ENCODE assay signal across 1 cellular context in the genomic region with DNA sequence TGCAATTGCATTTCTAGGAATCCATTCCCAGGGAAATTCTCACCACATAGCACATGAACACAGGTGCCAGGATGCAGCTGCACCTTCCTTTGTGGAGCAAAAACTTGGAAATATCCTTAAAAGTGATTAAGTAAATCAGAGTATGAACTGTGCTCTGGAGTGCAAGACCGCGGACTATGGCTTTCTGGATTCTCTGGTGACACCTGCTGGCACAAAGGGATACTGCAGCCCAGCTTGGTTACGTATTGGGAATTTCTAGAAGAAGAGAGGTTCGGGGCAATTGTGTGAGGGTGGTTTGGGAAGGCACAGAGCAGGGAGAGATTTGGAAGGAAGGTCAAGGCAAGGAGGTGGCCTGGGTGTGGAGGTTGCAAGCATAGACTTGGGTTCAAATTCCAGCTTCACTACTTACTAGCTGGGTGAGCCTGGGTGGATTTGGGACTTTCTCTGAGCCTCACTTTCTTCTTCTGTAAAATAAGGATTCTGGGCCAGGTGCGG.
A peak's percentile ranks its signal among the peaks of the same experiment; 100 is the strongest.
TF ChIP-seq lines count a peak whose summit lies in the region.

No MANE protein-coding gene starts in this region.

TF ChIP-seq in HepG2, 621 proteins besides CTCF, POLR2A, EP300 and RAD21 (continued from another document and continues in another):
- no peak; the same call in none of the 2 replicates for TF ChIP-seq ELF4 (CRISPR knock-in tag; IDR thresholded peaks at IDR 0.05; ENCODE audit: borderline replicate concordance)
- TF ChIP-seq, protein P1, sequence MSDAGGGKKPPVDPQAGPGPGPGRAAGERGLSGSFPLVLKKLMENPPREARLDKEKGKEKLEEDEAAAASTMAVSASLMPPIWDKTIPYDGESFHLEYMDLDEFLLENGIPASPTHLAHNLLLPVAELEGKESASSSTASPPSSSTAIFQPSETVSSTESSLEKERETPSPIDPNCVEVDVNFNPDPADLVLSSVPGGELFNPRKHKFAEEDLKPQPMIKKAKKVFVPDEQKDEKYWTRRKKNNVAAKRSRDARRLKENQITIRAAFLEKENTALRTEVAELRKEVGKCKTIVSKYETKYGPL (CRISPR knock-in tag; IDR thresholded peaks at IDR 0.05) = no peak
- TF ChIP-seq SKI (IDR thresholded peaks at IDR 0.05; ENCODE audit: partially characterized antibody) = no peak
- no peak for TF ChIP-seq ZC3H13 (CRISPR knock-in tag; IDR thresholded peaks at IDR 0.05)
- TF ChIP-seq ZFP41 (CRISPR knock-in tag; IDR thresholded peaks at IDR 0.05; ENCODE audit: borderline replicate concordance) = no peak
- no peak for TF ChIP-seq ZNF780A (CRISPR knock-in tag; IDR thresholded peaks at IDR 0.05)
- TF ChIP-seq ISL2 (CRISPR knock-in tag; IDR thresholded peaks at IDR 0.05) = no peak
- TF ChIP-seq ZNF746 (CRISPR knock-in tag; IDR thresholded peaks at IDR 0.05) = no peak
- TF ChIP-seq ZNF333 (CRISPR knock-in tag; IDR thresholded peaks at IDR 0.05; ENCODE audit: borderline replicate concordance) = no peak
- peak; percentile 33; the same call in 1 of the 2 replicates for TF ChIP-seq ZNF891 (CRISPR knock-in tag; IDR thresholded peaks at IDR 0.05)
- TF ChIP-seq ZNF562 (CRISPR knock-in tag; IDR thresholded peaks at IDR 0.05; ENCODE audit: borderline replicate concordance) = no peak
- no peak for TF ChIP-seq JUND (CRISPR knock-in tag; IDR thresholded peaks at IDR 0.05)
- TF ChIP-seq ZNF224 (CRISPR knock-in tag; IDR thresholded peaks at IDR 0.05) = peak; percentile 78; the same call in 1 of the 2 replicates
- TF ChIP-seq ZNF557 (CRISPR knock-in tag; IDR thresholded peaks at IDR 0.05) = no peak
- TF ChIP-seq MED13 (CRISPR knock-in tag; IDR thresholded peaks at IDR 0.05) = no peak
- TF ChIP-seq, protein P2, sequence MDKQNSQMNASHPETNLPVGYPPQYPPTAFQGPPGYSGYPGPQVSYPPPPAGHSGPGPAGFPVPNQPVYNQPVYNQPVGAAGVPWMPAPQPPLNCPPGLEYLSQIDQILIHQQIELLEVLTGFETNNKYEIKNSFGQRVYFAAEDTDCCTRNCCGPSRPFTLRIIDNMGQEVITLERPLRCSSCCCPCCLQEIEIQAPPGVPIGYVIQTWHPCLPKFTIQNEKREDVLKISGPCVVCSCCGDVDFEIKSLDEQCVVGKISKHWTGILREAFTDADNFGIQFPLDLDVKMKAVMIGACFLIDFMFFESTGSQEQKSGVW (CRISPR knock-in tag; IDR thresholded peaks at IDR 0.05; ENCODE audit: borderline replicate concordance) = no peak
- TF ChIP-seq NFKB2 (CRISPR knock-in tag; IDR thresholded peaks at IDR 0.05; ENCODE audit: borderline replicate concordance) = no peak
- no peak for TF ChIP-seq RNF2 (conservative IDR thresholded peaks at IDR 0.05; ENCODE audit: low read depth)
- no peak for TF ChIP-seq ZBTB1 (CRISPR knock-in tag; IDR thresholded peaks at IDR 0.05; ENCODE audit: borderline replicate concordance)
- TF ChIP-seq ZNF256 (CRISPR knock-in tag; conservative IDR thresholded peaks at IDR 0.05) = 0 out of 2 replicates have a peak, but pooled peaks have one; percentile 6
- no peak for TF ChIP-seq BHLHE40 (IDR thresholded peaks at IDR 0.05; ENCODE audit: low read length)
- TF ChIP-seq FOXM1 (CRISPR knock-in tag; IDR thresholded peaks at IDR 0.05) = no peak
- peak; percentile 88 for TF ChIP-seq XRCC5 (optimal IDR thresholded peaks at IDR 0.05; ENCODE audit: low read length)
- no peak for TF ChIP-seq ZFP36L1 (CRISPR knock-in tag; IDR thresholded peaks at IDR 0.05)
- TF ChIP-seq TBX2 (CRISPR knock-in tag; IDR thresholded peaks at IDR 0.05; ENCODE audit: borderline replicate concordance) = peak; percentile 40; the same call in 1 of the 2 replicates
- TF ChIP-seq PPARG (CRISPR knock-in tag; conservative IDR thresholded peaks at IDR 0.05) = peak; percentile 68
- TF ChIP-seq GABPA (IDR thresholded peaks at IDR 0.05; ENCODE audit: low read depth, low read length) = no peak
- no peak for TF ChIP-seq GABPA (CRISPR knock-in tag; IDR thresholded peaks at IDR 0.05; ENCODE audit: low read depth)
- TF ChIP-seq, protein P3, sequence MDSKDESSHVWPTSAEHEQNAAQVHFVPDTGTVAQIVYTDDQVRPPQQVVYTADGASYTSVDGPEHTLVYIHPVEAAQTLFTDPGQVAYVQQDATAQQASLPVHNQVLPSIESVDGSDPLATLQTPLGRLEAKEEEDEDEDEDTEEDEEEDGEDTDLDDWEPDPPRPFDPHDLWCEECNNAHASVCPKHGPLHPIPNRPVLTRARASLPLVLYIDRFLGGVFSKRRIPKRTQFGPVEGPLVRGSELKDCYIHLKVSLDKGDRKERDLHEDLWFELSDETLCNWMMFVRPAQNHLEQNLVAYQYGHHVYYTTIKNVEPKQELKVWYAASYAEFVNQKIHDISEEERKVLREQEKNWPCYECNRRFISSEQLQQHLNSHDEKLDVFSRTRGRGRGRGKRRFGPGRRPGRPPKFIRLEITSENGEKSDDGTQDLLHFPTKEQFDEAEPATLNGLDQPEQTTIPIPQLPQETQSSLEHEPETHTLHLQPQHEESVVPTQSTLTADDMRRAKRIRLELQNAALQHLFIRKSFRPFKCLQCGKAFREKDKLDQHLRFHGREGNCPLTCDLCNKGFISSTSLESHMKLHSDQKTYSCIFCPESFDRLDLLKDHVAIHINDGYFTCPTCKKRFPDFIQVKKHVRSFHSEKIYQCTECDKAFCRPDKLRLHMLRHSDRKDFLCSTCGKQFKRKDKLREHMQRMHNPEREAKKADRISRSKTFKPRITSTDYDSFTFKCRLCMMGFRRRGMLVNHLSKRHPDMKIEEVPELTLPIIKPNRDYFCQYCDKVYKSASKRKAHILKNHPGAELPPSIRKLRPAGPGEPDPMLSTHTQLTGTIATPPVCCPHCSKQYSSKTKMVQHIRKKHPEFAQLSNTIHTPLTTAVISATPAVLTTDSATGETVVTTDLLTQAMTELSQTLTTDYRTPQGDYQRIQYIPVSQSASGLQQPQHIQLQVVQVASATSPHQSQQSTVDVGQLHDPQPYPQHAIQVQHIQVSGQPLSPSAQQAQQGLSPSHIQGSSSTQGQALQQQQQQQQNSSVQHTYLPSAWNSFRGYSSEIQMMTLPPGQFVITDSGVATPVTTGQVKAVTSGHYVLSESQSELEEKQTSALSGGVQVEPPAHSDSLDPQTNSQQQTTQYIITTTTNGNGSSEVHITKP (CRISPR knock-in tag; IDR thresholded peaks at IDR 0.05; ENCODE audit: low read depth) = 0 out of 2 replicates have a peak, but pooled peaks have one; percentile 41
- TF ChIP-seq THAP11 (CRISPR knock-in tag; IDR thresholded peaks at IDR 0.05) = peak; percentile 57; the same call in 1 of the 2 replicates
- TF ChIP-seq ZNF121 (CRISPR knock-in tag; IDR thresholded peaks at IDR 0.05) = no peak
- TF ChIP-seq, protein P4, sequence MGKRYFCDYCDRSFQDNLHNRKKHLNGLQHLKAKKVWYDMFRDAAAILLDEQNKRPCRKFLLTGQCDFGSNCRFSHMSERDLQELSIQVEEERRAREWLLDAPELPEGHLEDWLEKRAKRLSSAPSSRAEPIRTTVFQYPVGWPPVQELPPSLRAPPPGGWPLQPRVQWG (CRISPR knock-in tag; IDR thresholded peaks at IDR 0.05; ENCODE audit: borderline replicate concordance, low read depth) = no peak
- TF ChIP-seq ZNF841 (CRISPR knock-in tag; IDR thresholded peaks at IDR 0.05; ENCODE audit: borderline replicate concordance) = no peak
- TF ChIP-seq, protein P5, sequence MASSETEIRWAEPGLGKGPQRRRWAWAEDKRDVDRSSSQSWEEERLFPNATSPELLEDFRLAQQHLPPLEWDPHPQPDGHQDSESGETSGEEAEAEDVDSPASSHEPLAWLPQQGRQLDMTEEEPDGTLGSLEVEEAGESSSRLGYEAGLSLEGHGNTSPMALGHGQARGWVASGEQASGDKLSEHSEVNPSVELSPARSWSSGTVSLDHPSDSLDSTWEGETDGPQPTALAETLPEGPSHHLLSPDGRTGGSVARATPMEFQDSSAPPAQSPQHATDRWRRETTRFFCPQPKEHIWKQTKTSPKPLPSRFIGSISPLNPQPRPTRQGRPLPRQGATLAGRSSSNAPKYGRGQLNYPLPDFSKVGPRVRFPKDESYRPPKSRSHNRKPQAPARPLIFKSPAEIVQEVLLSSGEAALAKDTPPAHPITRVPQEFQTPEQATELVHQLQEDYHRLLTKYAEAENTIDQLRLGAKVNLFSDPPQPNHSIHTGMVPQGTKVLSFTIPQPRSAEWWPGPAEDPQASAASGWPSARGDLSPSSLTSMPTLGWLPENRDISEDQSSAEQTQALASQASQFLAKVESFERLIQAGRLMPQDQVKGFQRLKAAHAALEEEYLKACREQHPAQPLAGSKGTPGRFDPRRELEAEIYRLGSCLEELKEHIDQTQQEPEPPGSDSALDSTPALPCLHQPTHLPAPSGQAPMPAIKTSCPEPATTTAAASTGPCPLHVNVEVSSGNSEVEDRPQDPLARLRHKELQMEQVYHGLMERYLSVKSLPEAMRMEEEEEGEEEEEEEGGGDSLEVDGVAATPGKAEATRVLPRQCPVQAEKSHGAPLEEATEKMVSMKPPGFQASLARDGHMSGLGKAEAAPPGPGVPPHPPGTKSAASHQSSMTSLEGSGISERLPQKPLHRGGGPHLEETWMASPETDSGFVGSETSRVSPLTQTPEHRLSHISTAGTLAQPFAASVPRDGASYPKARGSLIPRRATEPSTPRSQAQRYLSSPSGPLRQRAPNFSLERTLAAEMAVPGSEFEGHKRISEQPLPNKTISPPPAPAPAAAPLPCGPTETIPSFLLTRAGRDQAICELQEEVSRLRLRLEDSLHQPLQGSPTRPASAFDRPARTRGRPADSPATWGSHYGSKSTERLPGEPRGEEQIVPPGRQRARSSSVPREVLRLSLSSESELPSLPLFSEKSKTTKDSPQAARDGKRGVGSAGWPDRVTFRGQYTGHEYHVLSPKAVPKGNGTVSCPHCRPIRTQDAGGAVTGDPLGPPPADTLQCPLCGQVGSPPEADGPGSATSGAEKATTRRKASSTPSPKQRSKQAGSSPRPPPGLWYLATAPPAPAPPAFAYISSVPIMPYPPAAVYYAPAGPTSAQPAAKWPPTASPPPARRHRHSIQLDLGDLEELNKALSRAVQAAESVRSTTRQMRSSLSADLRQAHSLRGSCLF (CRISPR knock-in tag; IDR thresholded peaks at IDR 0.05; ENCODE audit: borderline replicate concordance) = no peak
- peak; percentile 53; the same call in 1 of the 2 replicates for TF ChIP-seq TSC22D2 (CRISPR knock-in tag; IDR thresholded peaks at IDR 0.05; ENCODE audit: borderline replicate concordance)
- TF ChIP-seq JUNB (CRISPR knock-in tag; IDR thresholded peaks at IDR 0.05; ENCODE audit: borderline replicate concordance) = no peak
- TF ChIP-seq MYNN (CRISPR knock-in tag; IDR thresholded peaks at IDR 0.05; ENCODE audit: low read depth) = 0 out of 2 replicates have a peak, but pooled peaks have one; percentile 45
- TF ChIP-seq, protein P6, sequence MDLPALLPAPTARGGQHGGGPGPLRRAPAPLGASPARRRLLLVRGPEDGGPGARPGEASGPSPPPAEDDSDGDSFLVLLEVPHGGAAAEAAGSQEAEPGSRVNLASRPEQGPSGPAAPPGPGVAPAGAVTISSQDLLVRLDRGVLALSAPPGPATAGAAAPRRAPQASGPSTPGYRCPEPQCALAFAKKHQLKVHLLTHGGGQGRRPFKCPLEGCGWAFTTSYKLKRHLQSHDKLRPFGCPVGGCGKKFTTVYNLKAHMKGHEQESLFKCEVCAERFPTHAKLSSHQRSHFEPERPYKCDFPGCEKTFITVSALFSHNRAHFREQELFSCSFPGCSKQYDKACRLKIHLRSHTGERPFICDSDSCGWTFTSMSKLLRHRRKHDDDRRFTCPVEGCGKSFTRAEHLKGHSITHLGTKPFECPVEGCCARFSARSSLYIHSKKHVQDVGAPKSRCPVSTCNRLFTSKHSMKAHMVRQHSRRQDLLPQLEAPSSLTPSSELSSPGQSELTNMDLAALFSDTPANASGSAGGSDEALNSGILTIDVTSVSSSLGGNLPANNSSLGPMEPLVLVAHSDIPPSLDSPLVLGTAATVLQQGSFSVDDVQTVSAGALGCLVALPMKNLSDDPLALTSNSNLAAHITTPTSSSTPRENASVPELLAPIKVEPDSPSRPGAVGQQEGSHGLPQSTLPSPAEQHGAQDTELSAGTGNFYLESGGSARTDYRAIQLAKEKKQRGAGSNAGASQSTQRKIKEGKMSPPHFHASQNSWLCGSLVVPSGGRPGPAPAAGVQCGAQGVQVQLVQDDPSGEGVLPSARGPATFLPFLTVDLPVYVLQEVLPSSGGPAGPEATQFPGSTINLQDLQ (CRISPR knock-in tag; IDR thresholded peaks at IDR 0.05) = no peak
- TF ChIP-seq, protein P7, sequence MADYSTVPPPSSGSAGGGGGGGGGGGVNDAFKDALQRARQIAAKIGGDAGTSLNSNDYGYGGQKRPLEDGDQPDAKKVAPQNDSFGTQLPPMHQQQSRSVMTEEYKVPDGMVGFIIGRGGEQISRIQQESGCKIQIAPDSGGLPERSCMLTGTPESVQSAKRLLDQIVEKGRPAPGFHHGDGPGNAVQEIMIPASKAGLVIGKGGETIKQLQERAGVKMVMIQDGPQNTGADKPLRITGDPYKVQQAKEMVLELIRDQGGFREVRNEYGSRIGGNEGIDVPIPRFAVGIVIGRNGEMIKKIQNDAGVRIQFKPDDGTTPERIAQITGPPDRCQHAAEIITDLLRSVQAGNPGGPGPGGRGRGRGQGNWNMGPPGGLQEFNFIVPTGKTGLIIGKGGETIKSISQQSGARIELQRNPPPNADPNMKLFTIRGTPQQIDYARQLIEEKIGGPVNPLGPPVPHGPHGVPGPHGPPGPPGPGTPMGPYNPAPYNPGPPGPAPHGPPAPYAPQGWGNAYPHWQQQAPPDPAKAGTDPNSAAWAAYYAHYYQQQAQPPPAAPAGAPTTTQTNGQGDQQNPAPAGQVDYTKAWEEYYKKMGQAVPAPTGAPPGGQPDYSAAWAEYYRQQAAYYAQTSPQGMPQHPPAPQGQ (CRISPR knock-in tag; IDR thresholded peaks at IDR 0.05; ENCODE audit: borderline replicate concordance) = 0 out of 2 replicates have a peak, but pooled peaks have one; percentile 36
- TF ChIP-seq, protein P8, sequence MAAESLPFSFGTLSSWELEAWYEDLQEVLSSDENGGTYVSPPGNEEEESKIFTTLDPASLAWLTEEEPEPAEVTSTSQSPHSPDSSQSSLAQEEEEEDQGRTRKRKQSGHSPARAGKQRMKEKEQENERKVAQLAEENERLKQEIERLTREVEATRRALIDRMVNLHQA (CRISPR knock-in tag; IDR thresholded peaks at IDR 0.05) = no peak
- no peak for TF ChIP-seq SIX4 (CRISPR knock-in tag; IDR thresholded peaks at IDR 0.05)
- no peak for TF ChIP-seq FIP1L1 (IDR thresholded peaks at IDR 0.05; ENCODE audit: borderline replicate concordance, insufficient read depth, low read depth, low read length)
- TF ChIP-seq SNAI1 (CRISPR knock-in tag; IDR thresholded peaks at IDR 0.05; ENCODE audit: borderline replicate concordance) = no peak
- no peak for TF ChIP-seq MAF1 (CRISPR knock-in tag; IDR thresholded peaks at IDR 0.05; ENCODE audit: borderline replicate concordance)
- TF ChIP-seq MAZ (IDR thresholded peaks at IDR 0.05; ENCODE audit: borderline replicate concordance, low read depth, low read length) = 0 out of 2 replicates have a peak, but pooled peaks have one; percentile 21
- no peak for TF ChIP-seq MAZ (CRISPR knock-in tag; IDR thresholded peaks at IDR 0.05; ENCODE audit: low read depth)
- TF ChIP-seq GLI4 (CRISPR knock-in tag; IDR thresholded peaks at IDR 0.05; ENCODE audit: borderline replicate concordance) = peak; percentile 31; the same call in 1 of the 2 replicates
- no peak for TF ChIP-seq NRL (CRISPR knock-in tag; IDR thresholded peaks at IDR 0.05; ENCODE audit: borderline replicate concordance)
- no peak for TF ChIP-seq PHF20 (CRISPR knock-in tag; IDR thresholded peaks at IDR 0.05)
- no peak for TF ChIP-seq MBNL3 (CRISPR knock-in tag; conservative IDR thresholded peaks at IDR 0.05)
- TF ChIP-seq ZNF3 (CRISPR knock-in tag; IDR thresholded peaks at IDR 0.05) = no peak
- 0 out of 2 replicates have a peak, but pooled peaks have one; percentile 6 for TF ChIP-seq ZNF136 (CRISPR knock-in tag; IDR thresholded peaks at IDR 0.05; ENCODE audit: low read depth)
- peak; percentile 82; the same call in 1 of the 2 replicates for TF ChIP-seq ZSCAN9 (CRISPR knock-in tag; IDR thresholded peaks at IDR 0.05; ENCODE audit: borderline replicate concordance)
